In the genomic region with DNA sequence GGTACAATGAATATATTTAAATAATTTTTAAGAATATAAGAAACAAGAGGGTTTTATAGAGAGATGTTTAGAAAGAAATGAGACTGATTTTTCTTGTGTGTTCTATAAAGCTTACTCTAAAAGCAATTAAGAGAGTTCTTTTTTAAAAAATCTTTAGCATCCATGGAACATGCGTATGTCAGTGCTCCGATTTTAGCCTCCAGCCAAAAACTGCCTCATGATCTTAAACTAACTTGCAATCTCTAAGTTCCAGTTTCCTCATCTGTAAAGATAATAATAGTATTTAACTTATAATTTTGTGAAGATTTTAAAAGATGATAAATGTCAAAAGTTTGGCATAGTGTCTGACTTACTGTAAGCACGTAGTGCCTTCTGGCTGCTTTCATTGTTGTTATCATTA, we compare ENCODE assay signal across 33 cellular contexts.
"Had no signal": no experiment of that assay in that cellular context is flagged by ENCODE, and none has a peak within 500 bp of the region (broad histone marks: within the 10 kb centered on the region; RNA-seq: fewer than 3 reads in every experiment).

No MANE protein-coding gene starts in this region.

- DNase-seq: Karpas-422, Kasumi-1, MG63, MM.1S, MV-4-11, NCI-H1048, NCI-H1092, NCI-H1092 treated with DMSO at 0.1 percent for 48 hours, NCI-H1105, NCI-H1417, NCI-H1417 treated with DMSO at 0.1 percent for 48 hours, NCI-H1436, NCI-H1436 treated with DMSO at 0.1 percent for 48 hours, NCI-H146, NCI-H1694, NCI-H1694 treated with DMSO at 0.1 percent for 48 hours, NCI-H187, NCI-H187 treated with DMSO at 0.1 percent for 48 hours, NCI-H1930, NCI-H2029, NCI-H2029 treated with DMSO at 0.1 percent for 48 hours, NCI-H2081, NCI-H2081 treated with DMSO at 0.1 percent for 48 hours, NCI-H2107, NCI-H2171, NCI-H2171 treated with DMSO at 0.1 percent for 48 hours, NCI-H2227 treated with DMSO at 0.1 percent for 48 hours, NCI-H226, NCI-H345, NCI-H446, NCI-H446 treated with DMSO at 0.1 percent for 48 hours, NCI-H510A, NCI-H510A treated with DMSO at 0.1 percent for 48 hours had no signal

- H3K36me3 ChIP-seq: MG63 had no signal

- H3K4me3 ChIP-seq: MG63 had no signal

- H3K27me3 ChIP-seq: MG63 had no signal
